ENCODE assay signal across 2 cellular contexts in genomic region chr11:18321622-18321990, GRCh38.
TF ChIP-seq lines count a peak whose summit lies in the region.

No MANE protein-coding gene starts in this region.

TF ChIP-seq in HEK293, 187 proteins besides CTCF, POLR2A, EP300 and RAD21:
- TF ChIP-seq ZNF24 (tag by site-specific recombination; IDR thresholded peaks at IDR 0.05) (peak; percentile 85), ZNF701 (tag by site-specific recombination; IDR thresholded peaks at IDR 0.05) (no peak)

TF ChIP-seq in endothelial cell of umbilical vein, 7 proteins besides CTCF, POLR2A, EP300 and RAD21 (continued from another document):
- TF ChIP-seq MAX (IDR thresholded peaks at IDR 0.05; ENCODE audit: insufficient read depth, insufficient read length) = no peak
